In the genomic region with DNA sequence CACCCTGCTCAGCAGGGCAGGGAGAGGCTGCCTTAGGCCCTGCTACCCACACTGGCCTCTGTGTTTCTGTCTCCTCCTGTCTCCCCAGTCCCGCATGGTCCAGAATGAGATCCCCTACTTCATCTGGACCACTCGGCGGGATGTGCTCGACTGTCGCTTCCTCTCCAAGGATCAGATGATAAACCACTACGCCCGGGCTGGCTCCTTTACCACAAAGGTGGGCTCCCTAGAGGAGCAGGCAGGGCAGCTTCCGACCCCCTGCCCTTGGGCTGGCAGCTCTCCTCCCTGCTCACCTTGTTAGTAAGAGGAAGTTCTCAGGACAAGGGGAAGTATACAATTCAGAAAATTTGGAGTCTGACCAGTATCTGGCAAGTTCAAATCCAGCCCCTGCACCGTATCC, we compare ENCODE assay signal across 17 cellular contexts. TPM values are rescaled to one million over a fixed set of nuclear protein-coding genes. Genes with fewer than 3 reads are reported as not detected.
A peak's percentile ranks its signal among the peaks of the same experiment; 100 is the strongest.
DNase-seq lines count a peak whose midpoint lies in the region; ATAC-seq, FAIRE-seq and TF ChIP-seq lines count a peak whose summit lies in the region.
"Had no signal": no experiment of that assay in that cellular context is flagged by ENCODE, and none has a peak within 500 bp of the region (broad histone marks: within the 10 kb centered on the region; RNA-seq: fewer than 3 reads in every experiment).

No MANE protein-coding gene starts in this region.

- H3K27ac ChIP-seq in HepG2 (ENCODE audit: extremely low read length, insufficient read depth, low read length) = no peak overlapping the region
- H3K27ac ChIP-seq in right lobe of liver = no peak overlapping the region
- H3K27ac ChIP-seq in lower lobe of right lung = no peak overlapping the region
- H3K27ac ChIP-seq in osteoblast (ENCODE audit: low read depth, low read length) = no peak overlapping the region
- H3K27ac ChIP-seq: BLaER1 had no signal

- H3K4me3 ChIP-seq in HepG2 (replicated peaks in 1 of 3; ENCODE audit: insufficient read depth in 1 of 3, low read depth in 2 of 3, low read length in 3 of 3) = no peak overlapping the region
- H3K4me3 ChIP-seq in right lobe of liver = no peak overlapping the region
- H3K4me3 ChIP-seq in lower lobe of right lung = no peak overlapping the region
- no peak overlapping the region for H3K4me3 ChIP-seq in osteoblast (ENCODE audit: insufficient read depth, low read length)
- H3K4me3 ChIP-seq: BLaER1 had no signal

- ATAC-seq in HepG2 (peak; percentile 8; the same call in 2 of the 3 replicates), right lobe of liver (no peak), lower lobe of right lung (no peak), Right ventricle myocardium superior (ENCODE audit: poor library complexity) (no peak), GM18907 (IDR thresholded peaks at IDR 0.05; ENCODE audit: unreplicated experiment) (no peak)

- H3K4me1 ChIP-seq in HepG2 (ENCODE audit: insufficient read depth, low read length) (no peaks in the 10 kb centered on the region), right lobe of liver (no peaks in the 10 kb centered on the region), lower lobe of right lung (peaks cover 5% of the 10 kb centered on the region), osteoblast (ENCODE audit: insufficient read depth, low read length) (no peaks in the 10 kb centered on the region)
- H3K4me1 ChIP-seq: Caco-2 had no signal

- intact Hi-C loops in HepG2 (cut with micrococcal nuclease; ENCODE audit: unreplicated experiment) (no loop called here), right lobe of liver (cut with DNase I) (no loop called here), lower lobe of right lung (cut with DNase I) (no loop called here), Right ventricle myocardium superior (cut with DNase I) (no loop called here)

- no peak for TF ChIP-seq EP300 in HepG2 (IDR thresholded peaks at IDR 0.05; ENCODE audit: low read depth in 2 of 2, low read length in 2 of 2)
- no peak for TF ChIP-seq EP300 in HepG2 (CRISPR knock-in tag; IDR thresholded peaks at IDR 0.05; ENCODE audit: borderline replicate concordance)

- no peak for DNase-seq in HepG2 (ENCODE audit: low spot score)
- no peak for DNase-seq in right lobe of liver
- peak; percentile 37 for DNase-seq in lower lobe of right lung
- peak; percentile 42 for DNase-seq in osteoblast (ENCODE audit: insufficient read length, low spot score, missing footprints)
- no peak for DNase-seq in OCI-M1 (lab: John Stamatoyannopoulos, UW)
- DNase-seq in Right ventricle myocardium superior = no peak
- DNase-seq: 8988T; AML-193; Caco-2; CD8-positive, alpha-beta memory T cell; DMS53; GF-D8; HCEC 1CT; HFFc6 had no signal

- H3K27me3 ChIP-seq in HepG2 (ENCODE audit: control insufficient read depth in 1 of 2, insufficient read depth in 2 of 2, low read length in 2 of 2) (no peaks in the 10 kb centered on the region), right lobe of liver (no peaks in the 10 kb centered on the region), lower lobe of right lung (ENCODE audit: low read depth) (no peaks in the 10 kb centered on the region), osteoblast (ENCODE audit: insufficient read depth, low read length) (no peaks in the 10 kb centered on the region)
- H3K27me3 ChIP-seq: BLaER1 had no signal

- TF ChIP-seq POLR2A in HepG2 (IDR thresholded peaks at IDR 0.05; ENCODE audit: insufficient read depth in 1 of 2, low read depth in 2 of 2, low read length in 2 of 2) = no peak
- TF ChIP-seq POLR2A in right lobe of liver (IDR thresholded peaks at IDR 0.05) = no peak

- no peaks in the 10 kb centered on the region for H3K9me3 ChIP-seq in HepG2 (ENCODE audit: low read length)
- H3K9me3 ChIP-seq in right lobe of liver = no peaks in the 10 kb centered on the region
- H3K9me3 ChIP-seq in lower lobe of right lung = no peaks in the 10 kb centered on the region
- no peaks in the 10 kb centered on the region for H3K9me3 ChIP-seq in osteoblast (ENCODE audit: low read depth, low read length)
- H3K9me3 ChIP-seq: BLaER1, Caco-2 had no signal

- TF ChIP-seq RAD21 in HepG2 (CRISPR knock-in tag; IDR thresholded peaks at IDR 0.05) = no peak

- H3K79me2 ChIP-seq in HepG2 (ENCODE audit: insufficient read depth, low read length) (no peaks in the 10 kb centered on the region), osteoblast (ENCODE audit: insufficient read depth, low read length) (no peaks in the 10 kb centered on the region)

- no peaks in the 10 kb centered on the region for H4K20me1 ChIP-seq in HepG2 (ENCODE audit: insufficient read depth, low read length)
- H4K20me1 ChIP-seq in osteoblast (ENCODE audit: insufficient read depth, low read length) = no peaks in the 10 kb centered on the region
- H4K20me1 ChIP-seq: BLaER1 had no signal

- BruUV-seq in HepG2 (replicated peaks; lab: Mats Ljungman, UMichigan) = no TSS peak

- POLR2A ChIA-PET in HepG2 (lab: Yijun Ruan, JAX) = no interaction called here

- in situ Hi-C loops in HepG2 (cut with HindIII; ENCODE audit: extremely low pct_ligation_motif_present, low pct_unique_long_range_greater_than_20kb) = no loop called here

- H2AFZ ChIP-seq in HepG2 (ENCODE audit: low read length) (no peak overlapping the region), osteoblast (ENCODE audit: low read length) (no peak overlapping the region)

- H3K4me2 ChIP-seq in HepG2 (ENCODE audit: low read depth, low read length) = no peak overlapping the region
- no peak overlapping the region for H3K4me2 ChIP-seq in osteoblast (ENCODE audit: insufficient read depth, low read length)
- H3K4me2 ChIP-seq: BLaER1 had no signal

- H3K36me3 ChIP-seq in HepG2 (replicated peaks in 1 of 2; ENCODE audit: control insufficient read depth in 1 of 2, insufficient read depth in 2 of 2, low read length in 2 of 2) (peaks cover 4 to 14% of the 10 kb centered on the region in 2 experiments; a peak in 4 of 5 replicates), right lobe of liver (no peaks in the 10 kb centered on the region), lower lobe of right lung (peaks cover 3% of the 10 kb centered on the region), osteoblast (ENCODE audit: insufficient read depth, low read length) (peaks cover 4% of the 10 kb centered on the region)

- no peak overlapping the region for H3K9ac ChIP-seq in HepG2 (ENCODE audit: insufficient read depth, low read depth, low read length)
- H3K9ac ChIP-seq: BLaER1 had no signal

- no peak for TF ChIP-seq CTCF in HepG2 (CRISPR knock-in tag; IDR thresholded peaks at IDR 0.05)
- no peak for TF ChIP-seq CTCF in right lobe of liver (IDR thresholded peaks at IDR 0.05)
- no peak for TF ChIP-seq CTCF in lower lobe of right lung (IDR thresholded peaks at IDR 0.05)
- no peak for TF ChIP-seq CTCF in osteoblast (IDR thresholded peaks at IDR 0.05; ENCODE audit: extremely low read depth, low read depth, low read length)

- CTCF ChIA-PET in HepG2 (lab: Yijun Ruan, JAX; ENCODE audit: low intra/inter-chr PET ratio, low total read pairs) = no interaction called here

- 98% methylated on average over 9 of the region's 9 CpGs for WGBS in HepG2 (ENCODE audit: low lambda C conversion rate)
- 87% methylated on average over 3 of the region's 9 CpGs for WGBS in right lobe of liver (ENCODE audit: insufficient coverage, low coverage, low lambda C conversion rate, missing lambda C conversion rate)

- FAIRE-seq in HepG2 (lab: Jason Lieb, UNC) = no peak
- FAIRE-seq: HTR-8/SVneo had no signal

RNA-seq across cellular contexts. Expression of a gene that starts 5.9 kb away (rescaled TPM):
- total RNA-seq in HepG2 (2016; rRNA removed; fragmentation: Illumina TruSeq; extraction: Trizol) (1.9 and 9.5 TPM in 2 replicates), right lobe of liver (10 to 100 TPM in 3 of 6 experiments, 1 to 10 TPM in 3; 4.5 to 11.0 (median 8.6) TPM), lower lobe of right lung (50.0 TPM), osteoblast (31.1 and 33.9 TPM in 2 replicates), Right ventricle myocardium superior (11.1 TPM)
- 2.5 and 4.8 TPM in 2 replicates for total RNA-seq in HepG2 (2016; cell fraction: cytosol; rRNA removed; fragmentation: Illumina TruSeq; extraction: Trizol; ENCODE audit: low read depth)
- total RNA-seq in HepG2 (2016; cell fraction: insoluble cytoplasmic fraction; rRNA removed; fragmentation: Illumina TruSeq; extraction: Trizol) = 3.0 and 10.9 TPM in 2 replicates
- total RNA-seq in HepG2 (2016; cell fraction: membrane; rRNA removed; fragmentation: Illumina TruSeq; extraction: Trizol) = 2.5 and 4.3 TPM in 2 replicates
- 18.5 and 22.1 TPM in 2 replicates for total RNA-seq in HepG2 (2016; cell fraction: nucleus; rRNA removed; fragmentation: Illumina TruSeq; extraction: Trizol)
- 51.2 and 59.3 TPM in 2 replicates for polyA plus RNA-seq in HepG2 (2011; rRNA removed)
- polyA plus RNA-seq in HepG2 (2011; cell fraction: cytosol; rRNA removed) = 10.0 and 13.7 TPM in 2 replicates
- 463 and 502 TPM in 2 replicates for polyA plus RNA-seq in HepG2 (2011; cell fraction: nucleus; rRNA removed)
- polyA plus RNA-seq in HepG2 (2012) = 30.3 and 36.9 TPM in 2 replicates
- polyA plus RNA-seq in HepG2 (2016; cell fraction: cytosol; fragmentation: Illumina TruSeq; extraction: Trizol; ENCODE audit: low read depth) = 0.27 and 0.43 TPM in 2 replicates
- 2.5 and 2.6 TPM in 2 replicates for polyA plus RNA-seq in HepG2 (2016; cell fraction: insoluble cytoplasmic fraction; fragmentation: Illumina TruSeq; extraction: Trizol; ENCODE audit: low read depth)
- polyA plus RNA-seq in HepG2 (2016; cell fraction: membrane; fragmentation: Illumina TruSeq; extraction: Trizol; ENCODE audit: low read depth) = 0.88 and 2.6 TPM in 2 replicates
- 92.7 and 95.3 TPM in 2 replicates for polyA plus RNA-seq in HepG2 (2016; cell fraction: nucleus; fragmentation: Illumina TruSeq; extraction: Trizol; ENCODE audit: insufficient read depth, low read depth)
- polyA minus RNA-seq in HepG2 (2011; rRNA and poly(A)+ RNA removed; ENCODE audit: low replicate concordance) = 42.0 and 56.1 TPM in 2 replicates
- 3.3 and 3.7 TPM in 2 replicates for polyA minus RNA-seq in HepG2 (2011; cell fraction: cytosol; rRNA and poly(A)+ RNA removed)
- 83.4 and 89.9 TPM in 2 replicates for polyA minus RNA-seq in HepG2 (2011; cell fraction: nucleus; rRNA and poly(A)+ RNA removed)

RNA-seq across cellular contexts. Expression of a gene that starts 23.1 kb away (rescaled TPM):
- total RNA-seq in HepG2 (2016; rRNA removed; fragmentation: Illumina TruSeq; extraction: Trizol) = 73.9 and 83.6 TPM in 2 replicates
- total RNA-seq in HepG2 (2016; cell fraction: cytosol; rRNA removed; fragmentation: Illumina TruSeq; extraction: Trizol; ENCODE audit: low read depth) = 33.6 and 36.2 TPM in 2 replicates
- total RNA-seq in HepG2 (2016; cell fraction: insoluble cytoplasmic fraction; rRNA removed; fragmentation: Illumina TruSeq; extraction: Trizol) = 70.0 and 87.2 TPM in 2 replicates
- 53.3 and 56.0 TPM in 2 replicates for total RNA-seq in HepG2 (2016; cell fraction: membrane; rRNA removed; fragmentation: Illumina TruSeq; extraction: Trizol)
- total RNA-seq in HepG2 (2016; cell fraction: nucleus; rRNA removed; fragmentation: Illumina TruSeq; extraction: Trizol) = 59.7 and 66.4 TPM in 2 replicates
- polyA plus RNA-seq in HepG2 (2011; rRNA removed) = 27.2 and 30.1 TPM in 2 replicates
- polyA plus RNA-seq in HepG2 (2011; cell fraction: cytosol; rRNA removed) = 38.6 and 40.7 TPM in 2 replicates
- 29.3 and 34.8 TPM in 2 replicates for polyA plus RNA-seq in HepG2 (2011; cell fraction: nucleus; rRNA removed)
- 27.0 and 41.3 TPM in 2 replicates for polyA plus RNA-seq in HepG2 (2012)
- polyA plus RNA-seq in HepG2 (2016; cell fraction: cytosol; fragmentation: Illumina TruSeq; extraction: Trizol; ENCODE audit: low read depth) = 28.3 and 37.9 TPM in 2 replicates
- polyA plus RNA-seq in HepG2 (2016; cell fraction: insoluble cytoplasmic fraction; fragmentation: Illumina TruSeq; extraction: Trizol; ENCODE audit: low read depth) = 75.5 and 85.0 TPM in 2 replicates
- polyA plus RNA-seq in HepG2 (2016; cell fraction: membrane; fragmentation: Illumina TruSeq; extraction: Trizol; ENCODE audit: low read depth) = 43.0 TPM in 2 replicates
- 75.8 and 91.3 TPM in 2 replicates for polyA plus RNA-seq in HepG2 (2016; cell fraction: nucleus; fragmentation: Illumina TruSeq; extraction: Trizol; ENCODE audit: insufficient read depth, low read depth)
- polyA minus RNA-seq in HepG2 (2011; rRNA and poly(A)+ RNA removed; ENCODE audit: low replicate concordance) = 36.5 and 108 TPM in 2 replicates
- polyA minus RNA-seq in HepG2 (2011; cell fraction: cytosol; rRNA and poly(A)+ RNA removed) = 34.9 and 44.1 TPM in 2 replicates
- polyA minus RNA-seq in HepG2 (2011; cell fraction: nucleus; rRNA and poly(A)+ RNA removed) = 62.7 and 78.3 TPM in 2 replicates
- 10 to 100 TPM; 42.0 to 80.3 (median 57.3) TPM for total RNA-seq in right lobe of liver
- total RNA-seq in lower lobe of right lung = 170 TPM
- total RNA-seq in osteoblast = 203 and 222 TPM in 2 replicates
- total RNA-seq in Right ventricle myocardium superior = 62.0 TPM

RNA-seq across cellular contexts. Expression of a gene that starts 23.7 kb away (rescaled TPM):
- total RNA-seq in HepG2 (2016; rRNA removed; fragmentation: Illumina TruSeq; extraction: Trizol) (37.1 and 43.3 TPM in 2 replicates), right lobe of liver (10 to 100 TPM; 24.6 to 43.8 (median 28.1) TPM), lower lobe of right lung (53.8 TPM), osteoblast (88.4 and 102 TPM in 2 replicates), Right ventricle myocardium superior (47.7 TPM)
- 40.6 and 44.9 TPM in 2 replicates for total RNA-seq in HepG2 (2016; cell fraction: cytosol; rRNA removed; fragmentation: Illumina TruSeq; extraction: Trizol; ENCODE audit: low read depth)
- 36.0 and 42.7 TPM in 2 replicates for total RNA-seq in HepG2 (2016; cell fraction: insoluble cytoplasmic fraction; rRNA removed; fragmentation: Illumina TruSeq; extraction: Trizol)
- total RNA-seq in HepG2 (2016; cell fraction: membrane; rRNA removed; fragmentation: Illumina TruSeq; extraction: Trizol) = 75.9 and 78.8 TPM in 2 replicates
- total RNA-seq in HepG2 (2016; cell fraction: nucleus; rRNA removed; fragmentation: Illumina TruSeq; extraction: Trizol) = 19.3 and 22.3 TPM in 2 replicates
- 32.1 and 34.4 TPM in 2 replicates for polyA plus RNA-seq in HepG2 (2011; rRNA removed)
- 33.5 and 41.6 TPM in 2 replicates for polyA plus RNA-seq in HepG2 (2011; cell fraction: cytosol; rRNA removed)
- polyA plus RNA-seq in HepG2 (2011; cell fraction: nucleus; rRNA removed) = 31.8 and 32.8 TPM in 2 replicates
- polyA plus RNA-seq in HepG2 (2012) = 29.5 and 31.4 TPM in 2 replicates
- 76.9 and 79.2 TPM in 2 replicates for polyA plus RNA-seq in HepG2 (2016; cell fraction: cytosol; fragmentation: Illumina TruSeq; extraction: Trizol; ENCODE audit: low read depth)
- 59.1 and 65.5 TPM in 2 replicates for polyA plus RNA-seq in HepG2 (2016; cell fraction: insoluble cytoplasmic fraction; fragmentation: Illumina TruSeq; extraction: Trizol; ENCODE audit: low read depth)
- polyA plus RNA-seq in HepG2 (2016; cell fraction: membrane; fragmentation: Illumina TruSeq; extraction: Trizol; ENCODE audit: low read depth) = 95.4 and 101 TPM in 2 replicates
- 46.7 and 52.3 TPM in 2 replicates for polyA plus RNA-seq in HepG2 (2016; cell fraction: nucleus; fragmentation: Illumina TruSeq; extraction: Trizol; ENCODE audit: insufficient read depth, low read depth)
- polyA minus RNA-seq in HepG2 (2011; rRNA and poly(A)+ RNA removed; ENCODE audit: low replicate concordance) = 35.7 and 37.3 TPM in 2 replicates
- 27.4 and 29.7 TPM in 2 replicates for polyA minus RNA-seq in HepG2 (2011; cell fraction: cytosol; rRNA and poly(A)+ RNA removed)
- 12.6 and 14.8 TPM in 2 replicates for polyA minus RNA-seq in HepG2 (2011; cell fraction: nucleus; rRNA and poly(A)+ RNA removed)

RNA-seq across cellular contexts. Expression of a gene that starts 27.8 kb away (rescaled TPM):
- 30.3 and 32.1 TPM in 2 replicates for total RNA-seq in HepG2 (2016; rRNA removed; fragmentation: Illumina TruSeq; extraction: Trizol)
- 19.4 and 22.8 TPM in 2 replicates for total RNA-seq in HepG2 (2016; cell fraction: cytosol; rRNA removed; fragmentation: Illumina TruSeq; extraction: Trizol; ENCODE audit: low read depth)
- total RNA-seq in HepG2 (2016; cell fraction: insoluble cytoplasmic fraction; rRNA removed; fragmentation: Illumina TruSeq; extraction: Trizol) = 31.0 and 32.4 TPM in 2 replicates
- total RNA-seq in HepG2 (2016; cell fraction: membrane; rRNA removed; fragmentation: Illumina TruSeq; extraction: Trizol) = 23.0 and 24.2 TPM in 2 replicates
- total RNA-seq in HepG2 (2016; cell fraction: nucleus; rRNA removed; fragmentation: Illumina TruSeq; extraction: Trizol) = 15.6 and 16.2 TPM in 2 replicates
- polyA plus RNA-seq in HepG2 (2011; rRNA removed) = 48.7 and 55.5 TPM in 2 replicates
- polyA plus RNA-seq in HepG2 (2011; cell fraction: cytosol; rRNA removed) = 24.5 and 32.1 TPM in 2 replicates
- 33.9 and 36.3 TPM in 2 replicates for polyA plus RNA-seq in HepG2 (2011; cell fraction: nucleus; rRNA removed)
- 23.0 and 27.6 TPM in 2 replicates for polyA plus RNA-seq in HepG2 (2012)
- 12.3 and 13.4 TPM in 2 replicates for polyA plus RNA-seq in HepG2 (2016; cell fraction: cytosol; fragmentation: Illumina TruSeq; extraction: Trizol; ENCODE audit: low read depth)
- polyA plus RNA-seq in HepG2 (2016; cell fraction: insoluble cytoplasmic fraction; fragmentation: Illumina TruSeq; extraction: Trizol; ENCODE audit: low read depth) = 42.6 and 42.9 TPM in 2 replicates
- 17.8 TPM in 2 replicates for polyA plus RNA-seq in HepG2 (2016; cell fraction: membrane; fragmentation: Illumina TruSeq; extraction: Trizol; ENCODE audit: low read depth)
- 39.3 and 39.8 TPM in 2 replicates for polyA plus RNA-seq in HepG2 (2016; cell fraction: nucleus; fragmentation: Illumina TruSeq; extraction: Trizol; ENCODE audit: insufficient read depth, low read depth)
- 49.6 and 51.5 TPM in 2 replicates for polyA minus RNA-seq in HepG2 (2011; rRNA and poly(A)+ RNA removed; ENCODE audit: low replicate concordance)
- polyA minus RNA-seq in HepG2 (2011; cell fraction: cytosol; rRNA and poly(A)+ RNA removed) = 11.9 and 14.9 TPM in 2 replicates
- 5.7 and 11.1 TPM in 2 replicates for polyA minus RNA-seq in HepG2 (2011; cell fraction: nucleus; rRNA and poly(A)+ RNA removed)
- 10 to 100 TPM; 15.8 to 34.6 (median 22.4) TPM for total RNA-seq in right lobe of liver
- total RNA-seq in lower lobe of right lung = 36.5 TPM
- 18.6 and 19.2 TPM in 2 replicates for total RNA-seq in osteoblast
- 36.3 TPM for total RNA-seq in Right ventricle myocardium superior

RNA-seq across cellular contexts. Expression of a gene that starts 46.2 kb away (rescaled TPM):
- total RNA-seq in HepG2 (2016; rRNA removed; fragmentation: Illumina TruSeq; extraction: Trizol) (51.8 and 53.3 TPM in 2 replicates), right lobe of liver (10 to 100 TPM; 10.8 to 33.4 (median 24.5) TPM), lower lobe of right lung (30.8 TPM), osteoblast (22.1 and 25.9 TPM in 2 replicates), Right ventricle myocardium superior (12.4 TPM)
- total RNA-seq in HepG2 (2016; cell fraction: cytosol; rRNA removed; fragmentation: Illumina TruSeq; extraction: Trizol; ENCODE audit: low read depth) = 40.6 and 50.9 TPM in 2 replicates
- 49.0 and 53.3 TPM in 2 replicates for total RNA-seq in HepG2 (2016; cell fraction: insoluble cytoplasmic fraction; rRNA removed; fragmentation: Illumina TruSeq; extraction: Trizol)
- total RNA-seq in HepG2 (2016; cell fraction: membrane; rRNA removed; fragmentation: Illumina TruSeq; extraction: Trizol) = 44.9 and 61.9 TPM in 2 replicates
- total RNA-seq in HepG2 (2016; cell fraction: nucleus; rRNA removed; fragmentation: Illumina TruSeq; extraction: Trizol) = 26.4 and 30.0 TPM in 2 replicates
- polyA plus RNA-seq in HepG2 (2011; rRNA removed) = 26.4 and 27.7 TPM in 2 replicates
- 25.3 and 29.8 TPM in 2 replicates for polyA plus RNA-seq in HepG2 (2011; cell fraction: cytosol; rRNA removed)
- polyA plus RNA-seq in HepG2 (2011; cell fraction: nucleus; rRNA removed) = 30.9 and 36.6 TPM in 2 replicates
- polyA plus RNA-seq in HepG2 (2012) = 17.5 and 20.2 TPM in 2 replicates
- polyA plus RNA-seq in HepG2 (2016; cell fraction: cytosol; fragmentation: Illumina TruSeq; extraction: Trizol; ENCODE audit: low read depth) = 36.8 and 48.6 TPM in 2 replicates
- 45.8 and 51.6 TPM in 2 replicates for polyA plus RNA-seq in HepG2 (2016; cell fraction: insoluble cytoplasmic fraction; fragmentation: Illumina TruSeq; extraction: Trizol; ENCODE audit: low read depth)
- polyA plus RNA-seq in HepG2 (2016; cell fraction: membrane; fragmentation: Illumina TruSeq; extraction: Trizol; ENCODE audit: low read depth) = 36.9 and 45.8 TPM in 2 replicates
- polyA plus RNA-seq in HepG2 (2016; cell fraction: nucleus; fragmentation: Illumina TruSeq; extraction: Trizol; ENCODE audit: insufficient read depth, low read depth) = 55.8 and 58.3 TPM in 2 replicates
- 4.7 and 17.6 TPM in 2 replicates for polyA minus RNA-seq in HepG2 (2011; rRNA and poly(A)+ RNA removed; ENCODE audit: low replicate concordance)
- polyA minus RNA-seq in HepG2 (2011; cell fraction: cytosol; rRNA and poly(A)+ RNA removed) = 8.4 and 15.1 TPM in 2 replicates
- 8.4 and 10.3 TPM in 2 replicates for polyA minus RNA-seq in HepG2 (2011; cell fraction: nucleus; rRNA and poly(A)+ RNA removed)

Comparison
In these comparisons a context has a peak if more than half of its experiments do, and no peak if none do; other contexts are left out.
1. DNase-seq: peak in lower lobe of right lung (single experiment) and osteoblast (single experiment); none in HepG2 (single experiment), right lobe of liver (0 of 3), OCI-M1 (single experiment) and Right ventricle myocardium superior (single experiment).